Comparison of ENCODE assay signal across 11 cellular contexts in genomic region chr3:109702252-109702651, GRCh38.
DNase-seq lines count a peak whose midpoint lies in the region; ATAC-seq and TF ChIP-seq lines count a peak whose summit lies in the region.
"Had no signal": no experiment of that assay in that cellular context is flagged by ENCODE, and none has a peak within 500 bp of the region (broad histone marks: within the 10 kb centered on the region; RNA-seq: fewer than 3 reads in every experiment).

No MANE protein-coding gene starts in this region.

- no peaks in the 10 kb centered on the region for H3K9me3 Mint-ChIP-seq in activated CD4-positive, alpha-beta T cell treated with anti-CD3 and anti-CD28 coated beads for 36 hours (ENCODE audit: low read depth)

- no peak for TF ChIP-seq RAD21 in SK-N-SH (IDR thresholded peaks at IDR 0.05; ENCODE audit: low read length)

- peaks cover 2% of the 10 kb centered on the region for H3K27me3 Mint-ChIP-seq in activated CD4-positive, alpha-beta T cell treated with anti-CD3 and anti-CD28 coated beads for 36 hours

- no peaks in the 10 kb centered on the region for H3K36me3 Mint-ChIP-seq in activated CD4-positive, alpha-beta T cell treated with anti-CD3 and anti-CD28 coated beads for 36 hours (ENCODE audit: low read depth)

- peak; percentile 55 for DNase-seq in activated CD4-positive, alpha-beta T cell treated with anti-CD3 and anti-CD28 coated beads for 36 hours
- no peak for DNase-seq in activated CD4-positive, alpha-beta T cell treated with anti-CD3 and anti-CD28 coated beads, Interleukin-2, amount 50 U/mL, for 4 hours
- no peak for DNase-seq in SK-N-SH
- DNase-seq in osteoblast (ENCODE audit: insufficient read length, low spot score, missing footprints) = peak; percentile 4
- no peak for DNase-seq in H7
- no peak for DNase-seq in iPS-NIHi7 (ENCODE audit: extremely low spot score)
- DNase-seq: 8988T, NCI-H510A had no signal

- H3K27ac ChIP-seq in SK-N-SH (ENCODE audit: low read depth in 2 of 2, low read length in 1 of 2) (peak overlapping the region in 1 of 2 experiments; percentile 22; a peak in 1 of 4 replicates), osteoblast (ENCODE audit: low read depth, low read length) (no peak overlapping the region)

- ATAC-seq in activated CD4-positive, alpha-beta T cell treated with anti-CD3 and anti-CD28 coated beads for 36 hours = peak; percentile 87
- ATAC-seq in HG02938 (IDR thresholded peaks at IDR 0.05; ENCODE audit: unreplicated experiment) (peak; percentile 89), HG03571 (IDR thresholded peaks at IDR 0.05; ENCODE audit: unreplicated experiment) (no peak)

- H3K27me3 ChIP-seq in SK-N-SH (ENCODE audit: insufficient read depth) = no peaks in the 10 kb centered on the region
- H3K27me3 ChIP-seq in osteoblast (ENCODE audit: insufficient read depth, low read length) = no peaks in the 10 kb centered on the region
- H3K27me3 ChIP-seq in H7 (ENCODE audit: control insufficient read depth, insufficient read depth, low read length) = no peaks in the 10 kb centered on the region

- CTCF ChIA-PET in activated CD4-positive, alpha-beta T cell treated with anti-CD3 and anti-CD28 coated beads for 36 hours (lab: Charles Lee) = no interaction called here
- CTCF ChIA-PET in SK-N-SH (lab: Yijun Ruan, JAX) = no interaction called here

- H3K4me3 Mint-ChIP-seq in activated CD4-positive, alpha-beta T cell treated with anti-CD3 and anti-CD28 coated beads for 36 hours = no peak overlapping the region

- no peak overlapping the region for H2AFZ ChIP-seq in SK-N-SH (ENCODE audit: low read depth)
- H2AFZ ChIP-seq in osteoblast (ENCODE audit: low read length) = no peak overlapping the region

- H4K20me1 ChIP-seq in SK-N-SH (ENCODE audit: insufficient read depth) (no peaks in the 10 kb centered on the region), osteoblast (ENCODE audit: insufficient read depth, low read length) (no peaks in the 10 kb centered on the region)

- no peak overlapping the region for H3K27ac Mint-ChIP-seq in activated CD4-positive, alpha-beta T cell treated with anti-CD3 and anti-CD28 coated beads for 36 hours

- TF ChIP-seq CTCF in SK-N-SH (IDR thresholded peaks at IDR 0.05) (no peak), osteoblast (IDR thresholded peaks at IDR 0.05; ENCODE audit: extremely low read depth, low read depth, low read length) (no peak)

- H3K4me2 ChIP-seq in SK-N-SH (no peak overlapping the region), osteoblast (ENCODE audit: insufficient read depth, low read length) (no peak overlapping the region)
- H3K4me2 ChIP-seq: smooth muscle cell had no signal

- H3K79me2 ChIP-seq in SK-N-SH (ENCODE audit: insufficient read depth) = no peaks in the 10 kb centered on the region
- H3K79me2 ChIP-seq in osteoblast (ENCODE audit: insufficient read depth, low read length) = no peaks in the 10 kb centered on the region

- H3K9me2 ChIP-seq in SK-N-SH = no peaks in the 10 kb centered on the region

- peak in 1 of 2 experiments; percentile 68; a peak in 2 of 4 replicates for TF ChIP-seq EP300 in SK-N-SH (IDR thresholded peaks at IDR 0.05; ENCODE audit: borderline replicate concordance in 1 of 2, low read depth in 1 of 2, low read length in 1 of 2)

- H3F3A ChIP-seq in SK-N-SH (replicated peaks; ENCODE audit: insufficient read depth) = peaks cover 3% of the 10 kb centered on the region

- H3K4me3 ChIP-seq in SK-N-SH (ENCODE audit: low read depth in 2 of 2, low read length in 1 of 2) (no peak overlapping the region), osteoblast (ENCODE audit: insufficient read depth, low read length) (no peak overlapping the region), H7 (ENCODE audit: insufficient read depth, low read depth, low read length) (no peak overlapping the region)
- H3K4me3 ChIP-seq: smooth muscle cell had no signal

- intact Hi-C loops in activated CD4-positive, alpha-beta T cell treated with anti-CD3 and anti-CD28 coated beads for 36 hours (cut with DNase I, micrococcal nuclease) = no loop called here

- H3K9me3 ChIP-seq in SK-N-SH (no peaks in the 10 kb centered on the region), osteoblast (ENCODE audit: low read depth, low read length) (no peaks in the 10 kb centered on the region)

- POLR2A ChIA-PET in activated CD4-positive, alpha-beta T cell treated with anti-CD3 and anti-CD28 coated beads for 36 hours (lab: Charles Lee) = no interaction called here
- POLR2A ChIA-PET in SK-N-SH (lab: Yijun Ruan, JAX) = no interaction called here

- WGBS in SK-N-SH (ENCODE audit: low lambda C conversion rate) = 15% methylated on average over 1 of the region's 1 CpG

- no peaks in the 10 kb centered on the region for H3K36me3 ChIP-seq in SK-N-SH (replicated peaks in 1 of 2; ENCODE audit: control insufficient read depth in 1 of 2, insufficient read depth in 2 of 2, low read length in 1 of 2)
- no peaks in the 10 kb centered on the region for H3K36me3 ChIP-seq in osteoblast (ENCODE audit: insufficient read depth, low read length)
- H3K36me3 ChIP-seq in H7 (replicated peaks; ENCODE audit: control insufficient read depth, insufficient read depth, low read length) = no peaks in the 10 kb centered on the region

- H3K4me1 ChIP-seq in SK-N-SH (ENCODE audit: control insufficient read depth in 1 of 2, insufficient read depth in 2 of 2, low read depth in 1 of 2, low read length in 1 of 2) (no peaks in the 10 kb centered on the region), osteoblast (ENCODE audit: insufficient read depth, low read length) (no peaks in the 10 kb centered on the region)

- peaks cover 7% of the 10 kb centered on the region for H3K4me1 Mint-ChIP-seq in activated CD4-positive, alpha-beta T cell treated with anti-CD3 and anti-CD28 coated beads for 36 hours

- no peak overlapping the region for H3K9ac ChIP-seq in SK-N-SH

TF ChIP-seq in SK-N-SH, 30 proteins besides CTCF, POLR2A, EP300 and RAD21:
- TF ChIP-seq NFIC (IDR thresholded peaks at IDR 0.05; ENCODE audit: borderline replicate concordance) (peak; percentile 43; the same call in 1 of the 2 replicates), YY1 (IDR thresholded peaks at IDR 0.05; ENCODE audit: low read depth) (no peak), CHD2 (IDR thresholded peaks at IDR 0.05; ENCODE audit: low read length, partially characterized antibody) (no peak), FOXJ3 (CRISPR knock-in tag; IDR thresholded peaks at IDR 0.05) (no peak), PBX3 (IDR thresholded peaks at IDR 0.05) (peak; percentile 65), RXRA (IDR thresholded peaks at IDR 0.05; ENCODE audit: borderline replicate concordance, low read depth) (peak; percentile 58; the same call in 1 of the 2 replicates), POLR2AphosphoS5 (IDR thresholded peaks at IDR 0.05; ENCODE audit: low read depth, low read length) (peak; percentile 11; the same call in 1 of the 2 replicates), NRF1 (IDR thresholded peaks at IDR 0.05; ENCODE audit: low read depth, low read length) (no peak), TCF12 (IDR thresholded peaks at IDR 0.05) (peak; percentile 49), FOSL2 (IDR thresholded peaks at IDR 0.05; ENCODE audit: borderline replicate concordance, low read depth) (0 out of 2 replicates have a peak, but pooled peaks have one; percentile 11), MAX (IDR thresholded peaks at IDR 0.05; ENCODE audit: low read depth) (no peak)
- TF ChIP-seq, protein P1, sequence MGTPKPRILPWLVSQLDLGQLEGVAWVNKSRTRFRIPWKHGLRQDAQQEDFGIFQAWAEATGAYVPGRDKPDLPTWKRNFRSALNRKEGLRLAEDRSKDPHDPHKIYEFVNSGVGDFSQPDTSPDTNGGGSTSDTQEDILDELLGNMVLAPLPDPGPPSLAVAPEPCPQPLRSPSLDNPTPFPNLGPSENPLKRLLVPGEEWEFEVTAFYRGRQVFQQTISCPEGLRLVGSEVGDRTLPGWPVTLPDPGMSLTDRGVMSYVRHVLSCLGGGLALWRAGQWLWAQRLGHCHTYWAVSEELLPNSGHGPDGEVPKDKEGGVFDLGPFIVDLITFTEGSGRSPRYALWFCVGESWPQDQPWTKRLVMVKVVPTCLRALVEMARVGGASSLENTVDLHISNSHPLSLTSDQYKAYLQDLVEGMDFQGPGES (IDR thresholded peaks at IDR 0.05; ENCODE audit: low read depth, low read length) = no peak

Comparison
In these comparisons a context has a peak if more than half of its experiments do, and no peak if none do; other contexts are left out.
1. DNase-seq: peak in activated CD4-positive, alpha-beta T cell treated with anti-CD3 and anti-CD28 coated beads for 36 hours (single experiment) and osteoblast (single experiment); none in activated CD4-positive, alpha-beta T cell treated with anti-CD3 and anti-CD28 coated beads, Interleukin-2, amount 50 U/mL, for 4 hours (0 of 2), SK-N-SH (single experiment), H7 (single experiment) and iPS-NIHi7 (single experiment).